9 cellular contexts compared by ENCODE assay signal in the genomic region with DNA sequence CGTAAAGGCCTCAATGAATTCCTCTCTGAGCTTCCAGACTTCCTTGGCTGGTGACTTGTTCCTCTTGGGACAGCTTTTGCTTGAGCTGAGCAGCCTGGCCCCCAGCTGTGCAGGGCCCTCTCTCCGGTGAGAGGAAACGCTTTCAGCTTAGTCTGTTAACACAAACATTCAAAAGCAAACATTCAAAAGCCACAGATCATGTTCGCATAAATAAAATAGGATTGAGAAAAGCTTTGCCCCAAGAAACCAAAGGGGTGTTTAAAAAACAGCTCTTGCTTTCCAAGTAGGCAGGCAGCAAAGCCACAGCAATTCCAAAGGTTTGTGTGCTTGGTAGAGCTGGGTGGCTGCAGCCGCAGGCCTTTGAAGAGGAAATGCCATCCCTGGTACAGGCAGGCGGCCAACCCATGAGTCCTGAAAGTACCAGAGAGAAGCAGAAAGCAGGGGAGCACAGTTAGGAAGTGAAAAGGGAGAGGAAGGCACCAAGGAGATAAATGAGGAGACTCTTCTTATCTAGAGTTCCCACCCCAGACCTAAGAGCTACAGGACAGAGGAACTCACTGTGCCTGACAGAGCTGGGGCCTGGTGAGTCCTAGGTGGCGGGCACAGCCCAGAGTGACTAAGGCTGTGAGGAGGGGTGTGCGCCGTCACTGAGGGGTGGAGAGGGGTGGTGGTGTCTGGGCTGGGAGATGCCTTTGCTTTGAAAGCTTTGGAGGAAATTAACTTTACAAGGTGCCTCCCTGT. TPM values are rescaled to one million over a fixed set of nuclear protein-coding genes. Genes with fewer than 3 reads are reported as not detected.
DNase-seq lines count a peak whose midpoint lies in the region; FAIRE-seq and TF ChIP-seq lines count a peak whose summit lies in the region.
"Had no signal": no experiment of that assay in that cellular context is flagged by ENCODE, and none has a peak within 500 bp of the region (broad histone marks: within the 10 kb centered on the region; RNA-seq: fewer than 3 reads in every experiment).

No MANE protein-coding gene starts in this region.

- H3K4me1 ChIP-seq in HUES48 (ENCODE audit: control insufficient read depth, insufficient read depth, low read length) = peaks cover 10% of the 10 kb centered on the region
- H3K4me1 ChIP-seq in iPS-20b (ENCODE audit: insufficient read depth, low read length) = peaks cover 9% of the 10 kb centered on the region
- H3K4me1 ChIP-seq in suprapubic skin = no peaks in the 10 kb centered on the region

- WGBS in suprapubic skin = 69% methylated on average over 9 of the region's 9 CpGs

- H3K9ac ChIP-seq in HUES48 (ENCODE audit: low read depth, low read length) = no peak overlapping the region
- peak overlapping the region; percentile 33; the same call in 1 of the 2 replicates for H3K9ac ChIP-seq in iPS-20b (ENCODE audit: low read depth, low read length)

- in situ Hi-C loops in astrocyte of the cerebellum (cut with HindIII; ENCODE audit: low sequenced_read_pairs) (no loop called here), ACHN (cut with HindIII; ENCODE audit: low pct_ligation_motif_present, low pct_unique_long_range_greater_than_20kb, low sequenced_read_pairs) (no loop called here), GM13977 (cut with MboI; ENCODE audit: low pct_unique_long_range_greater_than_20kb, low sequenced_read_pairs, unreplicated experiment) (no loop called here)

- no peak for TF ChIP-seq CTCF in astrocyte of the cerebellum (IDR thresholded peaks at IDR 0.05; ENCODE audit: low read depth, low read length, missing control alignments)
- no peak for TF ChIP-seq CTCF in suprapubic skin (IDR thresholded peaks at IDR 0.05)
- no peak for TF ChIP-seq CTCF in GM13977 (IDR thresholded peaks at IDR 0.05; ENCODE audit: extremely low read depth, insufficient read depth, missing control alignments)

- H3K27ac ChIP-seq in HUES48 (ENCODE audit: low read depth, low read length) (peak overlapping the region; percentile 59), iPS-20b (ENCODE audit: low read length) (no peak overlapping the region), suprapubic skin (peak overlapping the region; percentile 42)

- no peak for TF ChIP-seq EP300 in suprapubic skin (IDR thresholded peaks at IDR 0.05)

- H3K36me3 ChIP-seq in HUES48 (ENCODE audit: control insufficient read depth, insufficient read depth, low read length) (no peaks in the 10 kb centered on the region), iPS-20b (ENCODE audit: insufficient read depth, low read depth, low read length) (no peaks in the 10 kb centered on the region), suprapubic skin (no peaks in the 10 kb centered on the region)

- no peaks in the 10 kb centered on the region for H3K9me3 ChIP-seq in HUES48 (ENCODE audit: control insufficient read depth, insufficient read depth, low read length)
- no peaks in the 10 kb centered on the region for H3K9me3 ChIP-seq in iPS-20b (ENCODE audit: insufficient read depth, low read depth, low read length)
- no peaks in the 10 kb centered on the region for H3K9me3 ChIP-seq in suprapubic skin

- TF ChIP-seq POLR2A in suprapubic skin (IDR thresholded peaks at IDR 0.05) (no peak), GM12891 (IDR thresholded peaks at IDR 0.05; ENCODE audit: low read depth, low read length) (no peak)

- H3K4me3 ChIP-seq in HUES48 (ENCODE audit: low read depth, low read length) = no peak overlapping the region
- H3K4me3 ChIP-seq in astrocyte of the cerebellum (ENCODE audit: low read depth, low read length) = no peak overlapping the region
- H3K4me3 ChIP-seq in iPS-20b (ENCODE audit: low read length) = no peak overlapping the region
- no peak overlapping the region for H3K4me3 ChIP-seq in suprapubic skin

- no peak for FAIRE-seq in GM12891 (lab: Jason Lieb, UNC)

- H3K27me3 ChIP-seq in HUES48 (ENCODE audit: control insufficient read depth, insufficient read depth, low read length) = no peaks in the 10 kb centered on the region
- H3K27me3 ChIP-seq in iPS-20b (ENCODE audit: insufficient read depth, low read length) = no peaks in the 10 kb centered on the region
- no peaks in the 10 kb centered on the region for H3K27me3 ChIP-seq in suprapubic skin

- peak; percentile 88 for DNase-seq in astrocyte of the cerebellum (ENCODE audit: low read depth)
- no peak for DNase-seq in suprapubic skin (ENCODE audit: low spot score in 2 of 2)
- DNase-seq in GM12891 (ENCODE audit: insufficient read length, low spot score) = no peak
- DNase-seq in NCI-H446 (lab: John Stamatoyannopoulos, UW) = no peak
- no peak for DNase-seq in ACHN
- no peak for DNase-seq in GM13977 (ENCODE audit: low spot score)
- DNase-seq: stimulated activated CD4-positive, alpha-beta T cell treated with anti-CD3 and anti-CD28 coated beads, Interleukin-1b, Interleukin-23, amount 100 ng/mL, for 48 hours had no signal

TF ChIP-seq in GM12891, 5 proteins besides CTCF, POLR2A, EP300 and RAD21:
- TF ChIP-seq SPI1 (IDR thresholded peaks at IDR 0.05; ENCODE audit: low read depth, low read length) (no peak), PAX5 (IDR thresholded peaks at IDR 0.05; ENCODE audit: insufficient read depth, low read length, severe bottlenecking) (no peak), TAF1 (IDR thresholded peaks at IDR 0.05; ENCODE audit: low read depth, low read length) (no peak), POU2F2 (IDR thresholded peaks at IDR 0.05; ENCODE audit: low read depth, low read length) (no peak), POLR2AphosphoS5 (IDR thresholded peaks at IDR 0.05; ENCODE audit: low read depth, low read length) (no peak)

RNA-seq across cellular contexts. Expression of gene CCN1, which starts 48.4 kb away (rescaled TPM):
- 100 to 1,000 TPM in 2 of 4 donors, 10 to 100 TPM in 2; 88.0 to 236 (median 105) TPM for total RNA-seq in suprapubic skin
- 0.06 TPM for polyA plus RNA-seq in GM12891 (2012; ENCODE audit: low read depth, missing spikeins)
